In the genomic region with DNA sequence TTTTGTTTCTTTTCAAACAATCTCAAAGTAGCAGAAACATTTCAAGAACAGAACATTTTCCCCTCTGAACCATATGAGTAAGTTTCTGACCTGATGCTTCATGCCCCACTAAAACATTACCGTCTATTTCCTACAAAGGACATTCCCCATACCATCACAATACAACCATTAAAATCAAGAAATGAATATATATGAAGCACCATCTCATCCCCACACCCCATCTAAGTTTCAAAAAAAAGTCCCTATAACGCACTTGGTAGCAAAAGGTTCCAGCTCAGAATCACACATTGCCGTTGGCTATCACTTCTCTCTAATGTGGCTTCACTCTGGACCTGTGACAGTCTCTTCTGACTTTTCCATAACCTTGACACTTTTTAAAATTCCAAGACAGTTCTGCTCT, we compare ENCODE assay signal across 1 cellular context.
TF ChIP-seq lines count a peak whose summit lies in the region.

No MANE protein-coding gene starts in this region.

TF ChIP-seq in GM12878, 131 proteins besides CTCF, POLR2A, EP300 and RAD21 (continued from another document):
- TF ChIP-seq ZNF687 (IDR thresholded peaks at IDR 0.05) (no peak), E2F8 (IDR thresholded peaks at IDR 0.05; ENCODE audit: low read depth, partially characterized antibody) (no peak)
